ENCODE assay signal across 8 cellular contexts in the genomic region with DNA sequence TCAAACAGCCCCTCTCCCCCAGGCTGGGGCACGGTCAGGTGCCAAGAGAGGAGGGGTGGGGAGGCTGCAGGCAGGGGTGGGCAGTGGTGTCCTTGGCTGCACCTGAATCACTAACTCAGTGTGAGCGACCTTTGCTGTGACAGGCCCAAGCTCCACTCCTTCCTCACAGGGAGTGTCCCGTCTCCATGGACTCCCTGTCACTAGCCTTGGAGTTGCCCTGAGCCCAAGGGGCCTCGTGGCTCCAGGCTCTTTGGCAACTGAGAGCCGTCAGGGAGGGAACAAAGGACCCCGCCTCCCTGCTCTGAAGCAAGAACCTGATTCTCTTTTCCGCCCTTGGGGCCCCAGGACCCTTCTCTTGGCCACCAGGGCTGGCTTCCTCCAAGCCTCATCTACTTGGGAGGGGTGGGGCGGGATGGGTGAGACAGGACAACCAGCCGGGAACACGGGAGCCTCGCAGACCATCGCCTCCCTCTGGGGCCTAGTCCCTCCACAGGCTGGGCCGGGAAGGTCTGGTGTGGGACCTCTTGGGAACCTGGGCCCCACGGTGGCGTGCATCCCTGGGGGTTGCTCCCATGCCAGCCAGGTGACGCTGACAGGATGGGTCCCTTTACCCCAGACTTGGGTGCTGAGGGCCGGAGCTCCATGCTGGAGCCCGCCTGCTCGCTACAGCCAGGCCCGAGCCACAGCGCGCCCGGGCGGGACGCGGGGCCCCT. TPM values are rescaled to one million over a fixed set of nuclear protein-coding genes. Genes with fewer than 3 reads are reported as not detected.
A peak's percentile ranks its signal among the peaks of the same experiment; 100 is the strongest.
DNase-seq lines count a peak whose midpoint lies in the region; ATAC-seq and TF ChIP-seq lines count a peak whose summit lies in the region.
"Had no signal": no experiment of that assay in that cellular context is flagged by ENCODE, and none has a peak within 500 bp of the region (broad histone marks: within the 10 kb centered on the region; RNA-seq: fewer than 3 reads in every experiment).

No MANE protein-coding gene starts in this region.

- DNase-seq in HuH-7 (ENCODE audit: low spot score), result peak; percentile 63
- peak; percentile 25 for DNase-seq in SKM-1 treated with dmso at 0.1 percent for 144 hours (lab: John Stamatoyannopoulos, UW; ENCODE audit: unreplicated experiment)
- peak in 1 of 2 donors; percentile 36 for DNase-seq in left colon
- no peak for DNase-seq in substantia nigra (lab: John Stamatoyannopoulos, UW)
- no peak for DNase-seq in natural killer cell
- DNase-seq in stimulated activated CD4-positive, alpha-beta T cell treated with anti-CD3 and anti-CD28 coated beads, Interleukin-2, amount 100 ng/mL, for 48 hours, result no peak
- no peak for DNase-seq in middle frontal gyrus (ENCODE audit: extremely low spot score, low spot score)

- intact Hi-C loops in left colon (cut with DNase I, micrococcal nuclease) (no loop called here), natural killer cell (cut with micrococcal nuclease) (no loop called here)

- H3K27ac ChIP-seq in substantia nigra (ENCODE audit: low read depth, low read length, poor library complexity, severe bottlenecking), result peak overlapping the region; percentile 53

- H3K4me1 Mint-ChIP-seq in natural killer cell, result peaks cover under 1 to 8% of the 10 kb centered on the region in 2 donors
- H3K4me1 Mint-ChIP-seq: activated naive CD4-positive, alpha-beta T cell treated with anti-CD3 and anti-CD28 coated beads, Interleukin-2, amount 50 U/mL, for 24 hours had no signal

- H3K27ac Mint-ChIP-seq in natural killer cell, result no peak overlapping the region
- H3K27ac Mint-ChIP-seq: activated naive CD4-positive, alpha-beta T cell treated with anti-CD3 and anti-CD28 coated beads, Interleukin-2, amount 50 U/mL, for 24 hours had no signal

- peaks cover 0 to 5% of the 10 kb centered on the region in 2 donors for H3K27me3 Mint-ChIP-seq in natural killer cell (ENCODE audit: low read depth in 2 of 2)
- H3K27me3 Mint-ChIP-seq: activated naive CD4-positive, alpha-beta T cell treated with anti-CD3 and anti-CD28 coated beads, Interleukin-2, amount 50 U/mL, for 24 hours had no signal

- no peaks in the 10 kb centered on the region for H3K9me3 Mint-ChIP-seq in natural killer cell
- H3K9me3 Mint-ChIP-seq: activated naive CD4-positive, alpha-beta T cell treated with anti-CD3 and anti-CD28 coated beads, Interleukin-2, amount 50 U/mL, for 24 hours had no signal

- ATAC-seq in left colon (peak; percentile 56), natural killer cell (no peak)

- no peak overlapping the region for H3K4me3 Mint-ChIP-seq in natural killer cell

- TF ChIP-seq CTCF in natural killer cell (IDR thresholded peaks at IDR 0.05), result no peak

- no peaks in the 10 kb centered on the region for H3K36me3 Mint-ChIP-seq in natural killer cell
- H3K36me3 Mint-ChIP-seq: activated naive CD4-positive, alpha-beta T cell treated with anti-CD3 and anti-CD28 coated beads, Interleukin-2, amount 50 U/mL, for 24 hours had no signal

RNA-seq across cellular contexts. Expression of a gene that starts 0.9 kb away (rescaled TPM):
- 1 to 10 TPM; 3.3 to 4.4 TPM for total RNA-seq in left colon
- 1 to 10 TPM; 2.1 to 2.7 (median 2.5) TPM for total RNA-seq in natural killer cell

RNA-seq across cellular contexts. Expression of a gene that starts 29.9 kb away (rescaled TPM):
- total RNA-seq in left colon, result 10 to 100 TPM; 53.2 to 59.3 TPM
- total RNA-seq in natural killer cell, result 10 to 100 TPM; 59.7 to 74.8 (median 59.8) TPM

RNA-seq across cellular contexts. Expression of a gene that starts 33.7 kb away (rescaled TPM):
- total RNA-seq in left colon (100 to 1,000 TPM; 187 to 203 TPM), natural killer cell (10 to 100 TPM; 12.7 to 21.9 (median 15.3) TPM)

Comparison
In these comparisons a context has a peak if more than half of its experiments do, and no peak if none do; other contexts are left out.
1. DNase-seq: peak in HuH-7 (single experiment) and SKM-1 treated with dmso at 0.1 percent for 144 hours (single experiment); none in substantia nigra (0 of 49), natural killer cell (single experiment), stimulated activated CD4-positive, alpha-beta T cell treated with anti-CD3 and anti-CD28 coated beads, Interleukin-2, amount 100 ng/mL, for 48 hours (0 of 2) and middle frontal gyrus (single experiment).
2. RNA of a gene that starts 33.7 kb away (total RNA-seq): 187 to 203 TPM in left colon; 12.7 to 21.9 TPM in natural killer cell; every median in the first group is over 4 times any median in the second.